ENCODE assay signal across 33 cellular contexts in genomic region chr19:41804327-41804726, GRCh38. TPM values are rescaled to one million over a fixed set of nuclear protein-coding genes. Genes with fewer than 3 reads are reported as not detected.
DNase-seq lines count a peak whose midpoint lies in the region; ATAC-seq and TF ChIP-seq lines count a peak whose summit lies in the region.
"Had no signal": no experiment of that assay in that cellular context is flagged by ENCODE, and none has a peak within 500 bp of the region (broad histone marks: within the 10 kb centered on the region; RNA-seq: fewer than 3 reads in every experiment).

No MANE protein-coding gene starts in this region.

- H3K9me3 ChIP-seq in neutrophil: no peaks in the 10 kb centered on the region
- H3K9me3 ChIP-seq: colonic mucosa, pancreas, SJCRH30 had no signal

- H3K36me3 ChIP-seq in neutrophil: peaks cover 71% of the 10 kb centered on the region
- H3K36me3 ChIP-seq: cardiac muscle cell, colonic mucosa, pancreas, SJCRH30 had no signal

- no peaks in the 10 kb centered on the region for H3K9me3 Mint-ChIP-seq in activated T-cell treated with anti-CD3 and anti-CD28 coated beads, Interleukin-2, amount 50 U/mL, for 24 hours
- H3K9me3 Mint-ChIP-seq in activated T-cell treated with anti-CD3 and anti-CD28 coated beads, Interleukin-2, amount 50 U/mL, for 4 hours: no peaks in the 10 kb centered on the region
- H3K9me3 Mint-ChIP-seq: neural crest cell had no signal

- H3K27ac ChIP-seq in neutrophil: peak overlapping the region; percentile 100
- H3K27ac ChIP-seq: cardiac muscle cell, colonic mucosa, epithelial cell of prostate, pancreas, SJCRH30 had no signal

- no peaks in the 10 kb centered on the region for H3K27me3 ChIP-seq in neutrophil
- H3K27me3 ChIP-seq: cardiac muscle cell, colonic mucosa, pancreas had no signal

- TF ChIP-seq CTCF in neutrophil (IDR thresholded peaks at IDR 0.05): no peak

- H3K27me3 Mint-ChIP-seq in activated T-cell treated with anti-CD3 and anti-CD28 coated beads, Interleukin-2, amount 50 U/mL, for 24 hours: no peaks in the 10 kb centered on the region
- peaks cover 28% of the 10 kb centered on the region for H3K27me3 Mint-ChIP-seq in activated T-cell treated with anti-CD3 and anti-CD28 coated beads, Interleukin-2, amount 50 U/mL, for 4 hours (ENCODE audit: low read depth)

- peaks cover 100% of the 10 kb centered on the region in 2 experiments for H3K4me1 ChIP-seq in neutrophil (ENCODE audit: control insufficient read depth in 1 of 2, insufficient read depth in 1 of 2, low read depth in 1 of 2, low read length in 1 of 2)
- H3K4me1 ChIP-seq: pancreas, SJCRH30 had no signal

- no peaks in the 10 kb centered on the region for H3K36me3 Mint-ChIP-seq in activated T-cell treated with anti-CD3 and anti-CD28 coated beads, Interleukin-2, amount 50 U/mL, for 24 hours (ENCODE audit: low read depth)
- H3K36me3 Mint-ChIP-seq in activated T-cell treated with anti-CD3 and anti-CD28 coated beads, Interleukin-2, amount 50 U/mL, for 4 hours (ENCODE audit: insufficient read depth): no peaks in the 10 kb centered on the region
- H3K36me3 Mint-ChIP-seq: memory B cell had no signal

- no peak overlapping the region for H3K4me3 Mint-ChIP-seq in activated T-cell treated with anti-CD3 and anti-CD28 coated beads, Interleukin-2, amount 50 U/mL, for 24 hours
- H3K4me3 Mint-ChIP-seq in activated T-cell treated with anti-CD3 and anti-CD28 coated beads, Interleukin-2, amount 50 U/mL, for 4 hours: no peak overlapping the region
- H3K4me3 Mint-ChIP-seq: memory B cell, neural crest cell had no signal

- peak overlapping the region; percentile 64 for H3K27ac Mint-ChIP-seq in activated T-cell treated with anti-CD3 and anti-CD28 coated beads, Interleukin-2, amount 50 U/mL, for 24 hours
- H3K27ac Mint-ChIP-seq: memory B cell had no signal

- TF ChIP-seq POLR2A in Raji (IDR thresholded peaks at IDR 0.05; ENCODE audit: insufficient read depth, low read depth, low read length): peak; percentile 32; the same call in 1 of the 2 replicates

- DNase-seq in activated T-cell treated with anti-CD3 and anti-CD28 coated beads, Interleukin-2, amount 50 U/mL, for 24 hours: no peak
- DNase-seq in activated T-cell treated with anti-CD3 and anti-CD28 coated beads, Interleukin-2, amount 50 U/mL, for 4 hours: no peak
- DNase-seq in CD1c-positive myeloid dendritic cell (ENCODE audit: extremely low spot score): peak; percentile 15
- DNase-seq in NCI-H345 (lab: John Stamatoyannopoulos, UW): no peak
- DNase-seq in stimulated activated CD4-positive, alpha-beta T cell treated with anti-CD3 and anti-CD28 coated beads, Interleukin-12 subunit alpha, Interleukin-12 subunit beta, amount 100 ng/mL, for 4 hours: no peak
- DNase-seq: activated CD4-positive, alpha-beta T cell treated with anti-CD3 and anti-CD28 coated beads, Interleukin-2, amount 50 U/mL, for 4 hours; activated CD8-positive, alpha-beta memory T cell treated with anti-CD3 and anti-CD28 coated beads, Interleukin-2, amount 50 U/mL, for 4 hours; Caco-2; colonic mucosa; DMS53; effector CD8-positive, alpha-beta T cell; Kasumi-1; NCI-H146; NCI-H446; NCI-H748 treated with DMSO at 0.1 percent for 48 hours; pancreas; SJCRH30; SW 1271; T1000 had no signal

- peak overlapping the region; percentile 81 to 83 for H3K4me3 ChIP-seq in neutrophil (ENCODE audit: low read depth in 1 of 2, low read length in 1 of 2)
- H3K4me3 ChIP-seq: cardiac muscle cell, colonic mucosa, pancreas, SJCRH30 had no signal

- ATAC-seq in activated T-cell treated with anti-CD3 and anti-CD28 coated beads, Interleukin-2, amount 50 U/mL, for 4 hours: no peak
- ATAC-seq: HepG2, left lobe of liver, pancreas had no signal

- H3K4me1 Mint-ChIP-seq in activated T-cell treated with anti-CD3 and anti-CD28 coated beads, Interleukin-2, amount 50 U/mL, for 24 hours (ENCODE audit: low read depth): peaks cover 38% of the 10 kb centered on the region
- peaks cover 6% of the 10 kb centered on the region for H3K4me1 Mint-ChIP-seq in activated T-cell treated with anti-CD3 and anti-CD28 coated beads, Interleukin-2, amount 50 U/mL, for 4 hours (ENCODE audit: low read depth)
- H3K4me1 Mint-ChIP-seq: neural crest cell had no signal

RNA-seq across cellular contexts. Expression of gene CEACAM3, which starts 7.9 kb away (rescaled TPM):
- total RNA-seq in activated T-cell treated with anti-CD3 and anti-CD28 coated beads, Interleukin-2, amount 50 U/mL, for 4 hours: not detected
- total RNA-seq: astrocyte, Caco-2, cardiac muscle cell, glomerular endothelial cell, HepG2, neural crest cell, renal cortical epithelial cell, SJCRH30, skeletal muscle tissue, urinary bladder had no signal

RNA-seq across cellular contexts. Expression of gene LYPD4, which starts 40.2 kb away (rescaled TPM):
- total RNA-seq in activated T-cell treated with anti-CD3 and anti-CD28 coated beads, Interleukin-2, amount 50 U/mL, for 4 hours: not detected
- total RNA-seq: astrocyte, Caco-2, cardiac muscle cell, colonic mucosa, glomerular endothelial cell, HepG2, left lobe of liver, neural crest cell, pancreas, renal cortical epithelial cell, SJCRH30, skeletal muscle tissue, temporal lobe, urinary bladder had no signal

RNA-seq across cellular contexts. Expression of gene DMRTC2, which starts 40.5 kb away (rescaled TPM):
- not detected for total RNA-seq in activated T-cell treated with anti-CD3 and anti-CD28 coated beads, Interleukin-2, amount 50 U/mL, for 4 hours
- total RNA-seq: astrocyte, Caco-2, cardiac muscle cell, colonic mucosa, glomerular endothelial cell, HepG2, left lobe of liver, neural crest cell, pancreas, renal cortical epithelial cell, SJCRH30, skeletal muscle tissue, temporal lobe, urinary bladder had no signal

RNA-seq across cellular contexts. Expression of gene CEACAM6, which starts 49.0 kb away (rescaled TPM):
- total RNA-seq in activated T-cell treated with anti-CD3 and anti-CD28 coated beads, Interleukin-2, amount 50 U/mL, for 4 hours: under 1 TPM; 0.23 to 0.27 (median 0.26) TPM
- total RNA-seq: astrocyte, cardiac muscle cell, glomerular endothelial cell, HepG2, neural crest cell, renal cortical epithelial cell, SJCRH30 had no signal

RNA-seq across cellular contexts. Expression of gene RPS19, which starts 55.7 kb away (rescaled TPM):
- total RNA-seq in activated T-cell treated with anti-CD3 and anti-CD28 coated beads, Interleukin-2, amount 50 U/mL, for 4 hours: 1,000 to 10,000 TPM; 3,437 to 3,718 (median 3,468) TPM
